In the genomic region with DNA sequence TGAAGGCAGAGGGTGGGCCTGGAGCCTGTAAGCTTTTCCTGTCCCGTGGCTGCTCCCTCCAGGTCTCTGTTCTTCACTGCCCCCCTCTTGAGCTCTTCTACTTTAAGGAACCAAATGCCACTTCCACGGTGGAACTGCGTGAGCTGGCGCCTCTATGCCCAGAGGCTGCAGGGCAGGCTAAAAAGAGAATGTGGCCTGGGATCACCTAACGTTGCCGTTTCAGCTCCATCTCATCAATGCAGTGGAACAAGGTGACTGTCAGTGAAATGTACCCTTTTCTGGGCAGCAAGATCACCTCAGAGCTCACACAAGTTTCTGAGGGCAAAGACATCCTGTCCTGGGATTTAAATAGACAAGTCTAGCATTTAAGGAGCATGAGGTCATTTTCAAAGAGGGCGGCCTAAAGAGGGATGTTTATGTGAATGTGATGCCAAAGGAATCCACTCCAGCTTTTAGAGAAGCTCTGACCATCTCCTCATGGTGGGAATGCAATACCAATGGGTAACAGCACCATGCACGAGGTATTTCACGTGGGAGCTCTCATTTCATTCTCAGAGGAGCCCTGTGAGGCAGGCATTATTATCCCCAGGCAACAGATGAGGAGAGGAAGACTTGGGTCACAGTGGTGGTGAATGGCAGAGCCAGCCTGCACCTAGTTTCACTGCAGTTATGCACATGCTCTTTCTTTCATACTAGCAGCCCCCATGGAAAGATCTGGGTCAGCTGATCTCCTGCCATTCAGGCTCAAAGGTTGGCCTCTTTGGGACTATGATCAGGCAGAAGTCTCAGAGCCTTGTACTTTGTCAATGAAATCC, we compare ENCODE assay signal across 13 cellular contexts. TPM values are rescaled to one million over a fixed set of nuclear protein-coding genes. Genes with fewer than 3 reads are reported as not detected.
DNase-seq lines count a peak whose midpoint lies in the region; ATAC-seq and TF ChIP-seq lines count a peak whose summit lies in the region.
"Had no signal": no experiment of that assay in that cellular context is flagged by ENCODE, and none has a peak within 500 bp of the region (broad histone marks: within the 10 kb centered on the region; RNA-seq: fewer than 3 reads in every experiment).

No MANE protein-coding gene starts in this region.

- TF ChIP-seq RAD21 in SK-N-SH (IDR thresholded peaks at IDR 0.05; ENCODE audit: low read length): no peak

- H3K27me3 ChIP-seq in brain microvascular endothelial cell (replicated peaks) (no peaks in the 10 kb centered on the region), osteoblast (ENCODE audit: insufficient read depth, low read length) (peaks cover 7% of the 10 kb centered on the region), SK-N-SH (ENCODE audit: insufficient read depth) (no peaks in the 10 kb centered on the region; the same call in 1 of the 2 replicates)

- ATAC-seq in HG02763 (IDR thresholded peaks at IDR 0.05; ENCODE audit: unreplicated experiment): no peak
- ATAC-seq: HCT116 had no signal

- peaks cover 78% of the 10 kb centered on the region for H3K4me1 Mint-ChIP-seq in T-helper 1 cell treated with Interleukin-12 subunit alpha and Interleukin-12 subunit beta and Interleukin-4 antibody, amounts not matched to agents 30 μg/mL and 1 μg/mL, for 36 hours (ENCODE audit: low read depth)

- CTCF ChIA-PET in HEK293T (lab: Yijun Ruan, JAX) (no interaction called here), SK-N-SH (lab: Yijun Ruan, JAX) (no interaction called here)

- 35% methylated on average over 7 of the region's 9 CpGs for WGBS in SK-N-SH (ENCODE audit: low lambda C conversion rate)

- peak overlapping the region; percentile 18 for H3K27ac Mint-ChIP-seq in T-helper 1 cell treated with Interleukin-12 subunit alpha and Interleukin-12 subunit beta and Interleukin-4 antibody, amounts not matched to agents 30 μg/mL and 1 μg/mL, for 36 hours
- H3K27ac Mint-ChIP-seq: activated B cell treated with CpG ODN at 0.5 μM for 24 hours had no signal

- no peaks in the 10 kb centered on the region for H3K4me1 ChIP-seq in osteoblast (ENCODE audit: insufficient read depth, low read length)
- H3K4me1 ChIP-seq in SK-N-SH (ENCODE audit: control insufficient read depth in 1 of 2, insufficient read depth in 2 of 2, low read depth in 1 of 2, low read length in 1 of 2): no peaks in the 10 kb centered on the region; a peak in 1 of 4 replicates

- no peak overlapping the region for H3K27ac ChIP-seq in brain microvascular endothelial cell
- H3K27ac ChIP-seq in osteoblast (ENCODE audit: low read depth, low read length): no peak overlapping the region
- H3K27ac ChIP-seq in SK-N-SH (ENCODE audit: low read depth in 2 of 2, low read length in 1 of 2): no peak overlapping the region
- H3K27ac ChIP-seq: skin epidermis had no signal

- no peak overlapping the region for H3K4me3 Mint-ChIP-seq in T-helper 1 cell treated with Interleukin-12 subunit alpha and Interleukin-12 subunit beta and Interleukin-4 antibody, amounts not matched to agents 30 μg/mL and 1 μg/mL, for 36 hours
- H3K4me3 Mint-ChIP-seq: activated B cell treated with CpG ODN at 0.5 μM for 24 hours had no signal

- H3F3A ChIP-seq in SK-N-SH (replicated peaks; ENCODE audit: insufficient read depth): no peaks in the 10 kb centered on the region

- H3K9me3 Mint-ChIP-seq in T-helper 1 cell treated with Interleukin-12 subunit alpha and Interleukin-12 subunit beta and Interleukin-4 antibody, amounts not matched to agents 30 μg/mL and 1 μg/mL, for 36 hours: no peaks in the 10 kb centered on the region
- H3K9me3 Mint-ChIP-seq: activated B cell treated with CpG ODN at 0.5 μM for 24 hours had no signal

- no peaks in the 10 kb centered on the region for H3K9me3 ChIP-seq in osteoblast (ENCODE audit: low read depth, low read length)
- H3K9me3 ChIP-seq in SK-N-SH: no peaks in the 10 kb centered on the region

- no peak overlapping the region for H3K4me2 ChIP-seq in osteoblast (ENCODE audit: insufficient read depth, low read length)
- H3K4me2 ChIP-seq in SK-N-SH: no peak overlapping the region

- H3K27me3 Mint-ChIP-seq in T-helper 1 cell treated with Interleukin-12 subunit alpha and Interleukin-12 subunit beta and Interleukin-4 antibody, amounts not matched to agents 30 μg/mL and 1 μg/mL, for 36 hours (ENCODE audit: low read depth): no peaks in the 10 kb centered on the region
- H3K27me3 Mint-ChIP-seq: activated B cell treated with CpG ODN at 0.5 μM for 24 hours had no signal

- H3K36me3 ChIP-seq in brain microvascular endothelial cell (replicated peaks): no peaks in the 10 kb centered on the region
- H3K36me3 ChIP-seq in osteoblast (ENCODE audit: insufficient read depth, low read length): no peaks in the 10 kb centered on the region
- no peaks in the 10 kb centered on the region for H3K36me3 ChIP-seq in SK-N-SH (replicated peaks in 1 of 2; ENCODE audit: control insufficient read depth in 1 of 2, insufficient read depth in 2 of 2, low read length in 1 of 2)

- no peaks in the 10 kb centered on the region for H3K79me2 ChIP-seq in osteoblast (ENCODE audit: insufficient read depth, low read length)
- no peaks in the 10 kb centered on the region for H3K79me2 ChIP-seq in SK-N-SH (ENCODE audit: insufficient read depth)

- no peak for TF ChIP-seq EP300 in SK-N-SH (IDR thresholded peaks at IDR 0.05; ENCODE audit: borderline replicate concordance in 1 of 2, low read depth in 1 of 2, low read length in 1 of 2)

- in situ Hi-C loops in brain microvascular endothelial cell (cut with HindIII; ENCODE audit: low pct_ligation_motif_present, low sequenced_read_pairs): no loop called here

- H3K36me3 Mint-ChIP-seq in T-helper 1 cell treated with Interleukin-12 subunit alpha and Interleukin-12 subunit beta and Interleukin-4 antibody, amounts not matched to agents 30 μg/mL and 1 μg/mL, for 36 hours (ENCODE audit: low read depth): peaks cover 6% of the 10 kb centered on the region

- H2AFZ ChIP-seq in osteoblast (ENCODE audit: low read length) (no peak overlapping the region), SK-N-SH (ENCODE audit: low read depth) (no peak overlapping the region)

- TF ChIP-seq CTCF in brain microvascular endothelial cell (IDR thresholded peaks at IDR 0.05; ENCODE audit: low read depth, low read length, missing control alignments) (no peak), osteoblast (IDR thresholded peaks at IDR 0.05; ENCODE audit: extremely low read depth, low read depth, low read length) (no peak), SK-N-SH (IDR thresholded peaks at IDR 0.05) (no peak)

- POLR2A ChIA-PET in HEK293T (lab: Yijun Ruan, JAX) (no interaction called here), SK-N-SH (lab: Yijun Ruan, JAX) (no interaction called here)

- H4K20me1 ChIP-seq in osteoblast (ENCODE audit: insufficient read depth, low read length) (no peaks in the 10 kb centered on the region), SK-N-SH (ENCODE audit: insufficient read depth) (no peaks in the 10 kb centered on the region)

- DNase-seq in T-helper 1 cell: no peak
- DNase-seq in HEK293T (ENCODE audit: extremely low spot score): no peak
- peak; percentile 43 for DNase-seq in brain microvascular endothelial cell
- DNase-seq in osteoblast (ENCODE audit: insufficient read length, low spot score, missing footprints): peak; percentile 82
- DNase-seq in NCI-H1436 (lab: John Stamatoyannopoulos, UW): no peak
- DNase-seq in SK-N-SH: no peak
- DNase-seq: activated B cell treated with CpG ODN at 0.5 μM for 24 hours; activated naive CD4-positive, alpha-beta T cell; effector memory CD4-positive, alpha-beta T cell had no signal

- no peaks in the 10 kb centered on the region for H3K9me2 ChIP-seq in SK-N-SH

- H3K4me3 ChIP-seq in brain microvascular endothelial cell (ENCODE audit: low read depth, low read length) (no peak overlapping the region), osteoblast (ENCODE audit: insufficient read depth, low read length) (no peak overlapping the region), SK-N-SH (ENCODE audit: low read depth in 2 of 2, low read length in 1 of 2) (no peak overlapping the region)
- H3K4me3 ChIP-seq: skin epidermis had no signal

- no peak overlapping the region for H3K9ac ChIP-seq in SK-N-SH

TF ChIP-seq in HEK293T, 16 proteins besides CTCF, POLR2A, EP300 and RAD21:
- TF ChIP-seq, protein P1, sequence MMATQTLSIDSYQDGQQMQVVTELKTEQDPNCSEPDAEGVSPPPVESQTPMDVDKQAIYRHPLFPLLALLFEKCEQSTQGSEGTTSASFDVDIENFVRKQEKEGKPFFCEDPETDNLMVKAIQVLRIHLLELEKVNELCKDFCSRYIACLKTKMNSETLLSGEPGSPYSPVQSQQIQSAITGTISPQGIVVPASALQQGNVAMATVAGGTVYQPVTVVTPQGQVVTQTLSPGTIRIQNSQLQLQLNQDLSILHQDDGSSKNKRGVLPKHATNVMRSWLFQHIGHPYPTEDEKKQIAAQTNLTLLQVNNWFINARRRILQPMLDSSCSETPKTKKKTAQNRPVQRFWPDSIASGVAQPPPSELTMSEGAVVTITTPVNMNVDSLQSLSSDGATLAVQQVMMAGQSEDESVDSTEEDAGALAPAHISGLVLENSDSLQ (IDR thresholded peaks at IDR 0.05): no peak
- TF ChIP-seq BHLHE40 (IDR thresholded peaks at IDR 0.05; ENCODE audit: borderline replicate concordance): no peak
- TF ChIP-seq L3MBTL2 (conservative IDR thresholded peaks at IDR 0.05): peak; percentile 49
- no peak for TF ChIP-seq FOXA1 (IDR thresholded peaks at IDR 0.05)

TF ChIP-seq in SK-N-SH, 30 proteins besides CTCF, POLR2A, EP300 and RAD21 (continues in another document):
- TF ChIP-seq TCF12 (IDR thresholded peaks at IDR 0.05) (no peak), GATA2 (CRISPR knock-in tag; IDR thresholded peaks at IDR 0.05) (no peak), SMC3 (IDR thresholded peaks at IDR 0.05; ENCODE audit: low read depth, low read length) (no peak), RFX5 (IDR thresholded peaks at IDR 0.05; ENCODE audit: low read length) (no peak), TAF1 (IDR thresholded peaks at IDR 0.05; ENCODE audit: borderline replicate concordance, low read depth, low read length) (no peak), MXI1 (IDR thresholded peaks at IDR 0.05; ENCODE audit: low read depth, low read length) (no peak)
- TF ChIP-seq, protein P2, sequence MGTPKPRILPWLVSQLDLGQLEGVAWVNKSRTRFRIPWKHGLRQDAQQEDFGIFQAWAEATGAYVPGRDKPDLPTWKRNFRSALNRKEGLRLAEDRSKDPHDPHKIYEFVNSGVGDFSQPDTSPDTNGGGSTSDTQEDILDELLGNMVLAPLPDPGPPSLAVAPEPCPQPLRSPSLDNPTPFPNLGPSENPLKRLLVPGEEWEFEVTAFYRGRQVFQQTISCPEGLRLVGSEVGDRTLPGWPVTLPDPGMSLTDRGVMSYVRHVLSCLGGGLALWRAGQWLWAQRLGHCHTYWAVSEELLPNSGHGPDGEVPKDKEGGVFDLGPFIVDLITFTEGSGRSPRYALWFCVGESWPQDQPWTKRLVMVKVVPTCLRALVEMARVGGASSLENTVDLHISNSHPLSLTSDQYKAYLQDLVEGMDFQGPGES (IDR thresholded peaks at IDR 0.05; ENCODE audit: low read depth, low read length): no peak

RNA-seq across cellular contexts. Expression of a gene that starts 39.3 kb away (rescaled TPM):
- 2.2 and 2.9 TPM in 2 replicates for total RNA-seq in osteoblast
- polyA plus RNA-seq in SK-N-SH (2012; rRNA removed): 0.05 TPM in 1 of 2 replicates, not detected in the other
- 0.05 TPM in 2 replicates for polyA plus RNA-seq in SK-N-SH (2012; cell fraction: cytosol; rRNA removed)
- polyA plus RNA-seq in SK-N-SH (2012; cell fraction: nucleus; rRNA removed): 0.15 and 0.18 TPM in 2 replicates

Comparison
In these comparisons a context has a peak if more than half of its experiments do, and no peak if none do; other contexts are left out.
1. DNase-seq: peak in brain microvascular endothelial cell (single experiment) and osteoblast (single experiment); none in T-helper 1 cell (0 of 5), HEK293T (single experiment), NCI-H1436 (single experiment) and SK-N-SH (single experiment).